In the genomic region with DNA sequence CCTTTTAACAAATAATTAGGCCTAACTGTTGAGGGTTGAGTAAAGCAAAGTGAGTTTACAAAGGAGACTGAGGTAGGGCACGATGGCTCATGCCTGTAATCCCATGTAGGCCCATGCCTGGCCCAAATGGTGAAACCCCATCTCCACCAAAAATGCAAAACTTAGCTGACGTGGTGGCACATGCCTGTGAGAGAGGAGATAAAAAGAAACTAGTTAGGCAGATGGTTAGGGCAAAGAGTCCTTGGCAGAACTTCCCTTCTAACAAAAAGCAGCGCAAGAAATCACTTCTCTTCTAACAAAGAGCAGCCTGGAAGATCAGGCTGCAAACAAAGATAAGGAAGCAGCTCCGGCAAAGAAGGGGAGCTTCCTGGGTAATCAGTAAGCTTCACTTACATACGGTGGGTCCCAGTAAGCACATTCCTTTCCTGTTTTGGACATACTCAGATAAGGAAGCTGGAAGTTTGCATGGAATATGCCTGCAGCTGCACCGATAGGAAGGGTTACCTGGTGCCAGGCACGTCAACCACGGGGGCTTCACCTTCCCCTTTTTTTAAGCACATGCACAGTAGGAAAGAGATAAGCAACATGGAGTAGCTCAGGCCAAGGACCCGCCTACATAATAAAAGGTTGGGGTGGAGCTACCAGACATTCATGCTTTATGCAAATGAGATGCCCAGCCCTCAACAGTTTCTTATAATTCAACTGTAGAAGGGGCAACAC, we compare ENCODE assay signal across 1 cellular context.
TF ChIP-seq lines count a peak whose summit lies in the region.

No MANE protein-coding gene starts in this region.

TF ChIP-seq in endothelial cell of umbilical vein, 7 proteins besides CTCF, POLR2A, EP300 and RAD21 (continued from another document):
- TF ChIP-seq POLR2AphosphoS5 (IDR thresholded peaks at IDR 0.05; ENCODE audit: insufficient read depth, low read depth, low read length) = no peak
- no peak for TF ChIP-seq FOS (IDR thresholded peaks at IDR 0.05; ENCODE audit: borderline replicate concordance, insufficient read depth, low read length)
- no peak for TF ChIP-seq GATA2 (IDR thresholded peaks at IDR 0.05; ENCODE audit: insufficient read depth, insufficient read length, low read depth, low read length)
